8 cellular contexts compared by ENCODE assay signal in genomic region chr21:9247616-9248317, GRCh38.
A peak's percentile ranks its signal among the peaks of the same experiment; 100 is the strongest.
DNase-seq lines count a peak whose midpoint lies in the region; ATAC-seq, FAIRE-seq and TF ChIP-seq lines count a peak whose summit lies in the region.
"Not testable (repeated sequence)": the region's sequence is repeated elsewhere in the genome, so short reads cannot be mapped to it uniquely, and the experiment has no call there.

No MANE protein-coding gene starts in this region.

- H3K27me3 ChIP-seq in pancreas, upper lobe of right lung: not testable (repeated sequence)

- peak; percentile 18 for ATAC-seq in GM18870 (IDR thresholded peaks at IDR 0.05; ENCODE audit: unreplicated experiment)
- ATAC-seq in GM21825 (IDR thresholded peaks at IDR 0.05; ENCODE audit: unreplicated experiment): peak; percentile 43
- peak; percentile 42 for ATAC-seq in HG03097 (IDR thresholded peaks at IDR 0.05; ENCODE audit: low FRiP score, unreplicated experiment)
- ATAC-seq in left lobe of liver: peak; percentile 55
- peak in 3 of 4 donors; percentile 23 to 66 (median 54) for ATAC-seq in pancreas
- peak; percentile 69 for ATAC-seq in upper lobe of right lung

- WGBS in pancreas, 2 donors: 35 to 47% methylated on average over 3 of the region's 3 CpGs

- H3K9me3 ChIP-seq in pancreas: not testable (repeated sequence)
- H3K9me3 ChIP-seq in upper lobe of right lung: peaks cover 17% of the 10 kb centered on the region

- not testable (repeated sequence) for H3K36me3 ChIP-seq in pancreas, upper lobe of right lung

- H3K27ac Mint-ChIP-seq in activated CD4-positive, alpha-beta T cell treated with anti-CD3 and anti-CD28 coated beads, Interleukin-2, amount 10 ng/mL, durations not matched to agents 24 days and 14 days: not testable (repeated sequence)
- peak overlapping the region; percentile 10 for H3K27ac Mint-ChIP-seq in endothelial cell (ENCODE audit: unreplicated experiment)

- not testable (repeated sequence) for H3K4me1 Mint-ChIP-seq in activated CD4-positive, alpha-beta T cell treated with anti-CD3 and anti-CD28 coated beads, Interleukin-2, amount 10 ng/mL, durations not matched to agents 24 days and 14 days; endothelial cell (ENCODE audit: unreplicated experiment)

- not testable (repeated sequence) for H3K4me3 Mint-ChIP-seq in activated CD4-positive, alpha-beta T cell treated with anti-CD3 and anti-CD28 coated beads, Interleukin-2, amount 10 ng/mL, durations not matched to agents 24 days and 14 days
- H3K4me3 Mint-ChIP-seq in endothelial cell (ENCODE audit: unreplicated experiment): peak overlapping the region; percentile 43

- H3K4me1 ChIP-seq in pancreas, upper lobe of right lung: not testable (repeated sequence)

- intact Hi-C loops in activated CD4-positive, alpha-beta T cell treated with anti-CD3 and anti-CD28 coated beads, Interleukin-2, amount 10 ng/mL, durations not matched to agents 24 days and 14 days (cut with micrococcal nuclease); pancreas (cut with DNase I); upper lobe of right lung (cut with DNase I): not testable (repeated sequence)

- not testable (repeated sequence) for H3K36me3 Mint-ChIP-seq in activated CD4-positive, alpha-beta T cell treated with anti-CD3 and anti-CD28 coated beads, Interleukin-2, amount 10 ng/mL, durations not matched to agents 24 days and 14 days (ENCODE audit: low read depth)
- peaks cover 24% of the 10 kb centered on the region for H3K36me3 Mint-ChIP-seq in endothelial cell (ENCODE audit: low read depth, unreplicated experiment)

- peak; percentile 55 for DNase-seq in activated CD4-positive, alpha-beta T cell treated with anti-CD3 and anti-CD28 coated beads, Interleukin-2, amount 10 ng/mL, durations not matched to agents 24 days and 14 days
- DNase-seq in endothelial cell (ENCODE audit: low spot score); left lobe of liver (ENCODE audit: low spot score); upper lobe of right lung: not testable (repeated sequence)
- DNase-seq in pancreas: peak in 1 of 6 donors; percentile 5

- not testable (repeated sequence) for H3K27ac ChIP-seq in pancreas, upper lobe of right lung

- not testable (repeated sequence) for H3K4me3 ChIP-seq in pancreas, upper lobe of right lung

- TF ChIP-seq CTCF in endothelial cell (IDR thresholded peaks at IDR 0.05; ENCODE audit: unreplicated experiment); pancreas (IDR thresholded peaks at IDR 0.05); upper lobe of right lung (IDR thresholded peaks at IDR 0.05): not testable (repeated sequence)

- not testable (repeated sequence) for H3K27me3 Mint-ChIP-seq in activated CD4-positive, alpha-beta T cell treated with anti-CD3 and anti-CD28 coated beads, Interleukin-2, amount 10 ng/mL, durations not matched to agents 24 days and 14 days
- H3K27me3 Mint-ChIP-seq in endothelial cell (ENCODE audit: unreplicated experiment): peaks cover 23% of the 10 kb centered on the region

- H3K9me3 Mint-ChIP-seq in activated CD4-positive, alpha-beta T cell treated with anti-CD3 and anti-CD28 coated beads, Interleukin-2, amount 10 ng/mL, durations not matched to agents 24 days and 14 days: peaks cover 25% of the 10 kb centered on the region
- peaks cover 26% of the 10 kb centered on the region for H3K9me3 Mint-ChIP-seq in endothelial cell (ENCODE audit: unreplicated experiment)

- not testable (repeated sequence) for FAIRE-seq in pancreas (lab: Jason Lieb, UNC)

Comparison
In these comparisons a context has a peak if more than half of its experiments do, and no peak if none do; other contexts are left out.
1. ATAC-seq: peak in every context shown above with its lines; median percentile 69 in upper lobe of right lung; 55 in left lobe of liver; 54 in pancreas; 43 in GM21825; 42 in HG03097; 18 in GM18870.